ENCODE assay signal across 8 cellular contexts in genomic region chr10:87093461-87094372, GRCh38. TPM values are rescaled to one million over a fixed set of nuclear protein-coding genes. Genes with fewer than 3 reads are reported as not detected.
DNase-seq lines count a peak whose midpoint lies in the region; ATAC-seq and TF ChIP-seq lines count a peak whose summit lies in the region.

No MANE protein-coding gene starts in this region.

- H3K9me3 ChIP-seq in BE2C (no peaks in the 10 kb centered on the region), RWPE2 (ENCODE audit: severe bottlenecking) (no peaks in the 10 kb centered on the region), thoracic aorta (no peaks in the 10 kb centered on the region)

- peak overlapping the region; percentile 90 for H3K4me3 Mint-ChIP-seq in glutamatergic neuron (ENCODE audit: unreplicated experiment)
- H3K4me3 Mint-ChIP-seq in osteocyte (ENCODE audit: unreplicated experiment): peak overlapping the region; percentile 86

- H3K27ac Mint-ChIP-seq in glutamatergic neuron (ENCODE audit: unreplicated experiment) (peak overlapping the region; percentile 83), osteocyte (ENCODE audit: unreplicated experiment) (peak overlapping the region; percentile 89)

- peaks cover 17% of the 10 kb centered on the region for H3K4me1 Mint-ChIP-seq in glutamatergic neuron (ENCODE audit: low read depth, unreplicated experiment)
- peaks cover 45% of the 10 kb centered on the region for H3K4me1 Mint-ChIP-seq in osteocyte (ENCODE audit: unreplicated experiment)

- H3K36me3 ChIP-seq in BE2C (peaks cover 7% of the 10 kb centered on the region), RWPE2 (ENCODE audit: low read depth) (peaks cover 50% of the 10 kb centered on the region), thoracic aorta (no peaks in the 10 kb centered on the region)

- ATAC-seq in GM19035 (IDR thresholded peaks at IDR 0.05; ENCODE audit: unreplicated experiment) (peak; percentile 33), HG03196 (IDR thresholded peaks at IDR 0.05; ENCODE audit: unreplicated experiment) (peak; percentile 16), RWPE2 (ENCODE audit: low read depth) (peak; percentile 19), thoracic aorta (ENCODE audit: insufficient number of reproducible peaks, low FRiP score, low read depth) (peak; percentile 10)

- H3K4me1 ChIP-seq in BE2C: peaks cover 3% of the 10 kb centered on the region
- peaks cover 37% of the 10 kb centered on the region for H3K4me1 ChIP-seq in RWPE2 (ENCODE audit: insufficient read depth, poor library complexity, severe bottlenecking)
- peaks cover 10 to 32% of the 10 kb centered on the region in 2 donors for H3K4me1 ChIP-seq in thoracic aorta (ENCODE audit: control insufficient read depth in 1 of 2, low read depth in 2 of 2)

- TF ChIP-seq CTCF in BE2C (IDR thresholded peaks at IDR 0.05; ENCODE audit: low read depth, low read length) (no peak), RWPE2 (IDR thresholded peaks at IDR 0.05; ENCODE audit: poor library complexity, severe bottlenecking) (no peak), glutamatergic neuron (IDR thresholded peaks at IDR 0.05; ENCODE audit: partially characterized antibody, unreplicated experiment) (no peak), osteocyte (IDR thresholded peaks at IDR 0.05) (no peak), thoracic aorta (IDR thresholded peaks at IDR 0.05) (no peak)

- H3K4me3 ChIP-seq in BE2C (ENCODE audit: low read depth, low read length) (peak overlapping the region; percentile 80), RWPE2 (ENCODE audit: severe bottlenecking) (peak overlapping the region; percentile 86), thoracic aorta (peak overlapping the region; percentile 85)

- H3K27ac ChIP-seq in RWPE2 (ENCODE audit: poor library complexity, severe bottlenecking) (peak overlapping the region; percentile 90), thoracic aorta (peak overlapping the region; percentile 94 to 98)

- H3K36me3 Mint-ChIP-seq in glutamatergic neuron (ENCODE audit: unreplicated experiment) (no peaks in the 10 kb centered on the region), osteocyte (ENCODE audit: unreplicated experiment) (peaks cover 5% of the 10 kb centered on the region)

- H3K27me3 Mint-ChIP-seq in glutamatergic neuron (ENCODE audit: unreplicated experiment) (peaks cover 8% of the 10 kb centered on the region), osteocyte (ENCODE audit: unreplicated experiment) (no peaks in the 10 kb centered on the region)

- H3K27me3 ChIP-seq in BE2C (no peaks in the 10 kb centered on the region), RWPE2 (ENCODE audit: insufficient read depth, poor library complexity, severe bottlenecking) (no peaks in the 10 kb centered on the region), thoracic aorta (replicated peaks; ENCODE audit: insufficient read depth) (no peaks in the 10 kb centered on the region)

- DNase-seq in BE2C: peak; percentile 69
- DNase-seq in RWPE2 (ENCODE audit: low spot score): peak; percentile 60
- peak; percentile 70 for DNase-seq in activated naive CD4-positive, alpha-beta T cell treated with anti-CD3 and anti-CD28 coated beads, Interleukin-2, amount 50 U/mL, for 16 hours
- DNase-seq in glutamatergic neuron: peak; percentile 85
- DNase-seq in osteocyte (ENCODE audit: extremely low spot score, unreplicated experiment): no peak
- DNase-seq in thoracic aorta (ENCODE audit: low spot score): peak; percentile 52

- H3K9me3 Mint-ChIP-seq in glutamatergic neuron (ENCODE audit: unreplicated experiment) (peaks cover 3% of the 10 kb centered on the region), osteocyte (ENCODE audit: unreplicated experiment) (no peaks in the 10 kb centered on the region)

RNA-seq across cellular contexts. Expression of gene GLUD1, which starts 0.9 kb away (rescaled TPM):
- polyA plus RNA-seq in BE2C (2012; ENCODE audit: insufficient read depth, insufficient read length, low read depth): 59.7 TPM
- total RNA-seq in glutamatergic neuron (ENCODE audit: unreplicated experiment) (73.1 TPM), osteocyte (125 and 132 TPM in 2 replicates), thoracic aorta (100 to 1,000 TPM; 141 to 189 TPM)

RNA-seq across cellular contexts. Expression of gene SHLD2, which starts 1.3 kb away (rescaled TPM):
- 27.9 TPM for polyA plus RNA-seq in BE2C (2012; ENCODE audit: insufficient read depth, insufficient read length, low read depth)
- total RNA-seq in glutamatergic neuron (ENCODE audit: unreplicated experiment) (17.0 TPM), osteocyte (26.3 and 29.3 TPM in 2 replicates), thoracic aorta (10 to 100 TPM; 18.1 to 28.9 TPM)
